In genomic region chr15:30625436-30626193, GRCh38 we compare ENCODE assay signal across 8 cellular contexts.
DNase-seq lines count a peak whose midpoint lies in the region; FAIRE-seq and TF ChIP-seq lines count a peak whose summit lies in the region.
"Not testable (repeated sequence)": the region's sequence is repeated elsewhere in the genome, so short reads cannot be mapped to it uniquely, and the experiment has no call there.

TSS of gene ARHGAP11B (plus strand) at chr15:30626128.

- DNase-seq in GM10266 (ENCODE audit: extremely low spot score) (peak; percentile 64), H54 (ENCODE audit: insufficient read length, low spot score) (peak; percentile 40), HuH-7.5 (ENCODE audit: low spot score) (peak; percentile 44), choroid plexus epithelial cell (ENCODE audit: low read depth) (peak; percentile 99), renal cortical epithelial cell (ENCODE audit: low read depth) (peak; percentile 95), tibial artery (peak; percentile 89 to 92)
- peak; percentile 92 to 93 for DNase-seq in activated CD4-positive, alpha-beta T cell treated with anti-CD3 and anti-CD28 coated beads, Interleukin-2, amount 50 U/mL, for 4 hours

- not testable (repeated sequence) for H3K36me3 ChIP-seq in iPS-20b (ENCODE audit: insufficient read depth, low read depth, low read length); tibial artery

- intact Hi-C loops in tibial artery (cut with DNase I; ENCODE audit: low total_unique reads): not testable (repeated sequence)

- peak within 1 kb of the TSS; percentile 95; the same call in 1 of the 2 replicates for H3K9ac ChIP-seq in iPS-20b (ENCODE audit: low read depth, low read length)

- peak; percentile 95 for FAIRE-seq in H54 (lab: Jason Lieb, UNC)

- not testable (repeated sequence) for H3K27me3 ChIP-seq in iPS-20b (ENCODE audit: insufficient read depth, low read length); tibial artery

- H3K27ac ChIP-seq in iPS-20b (ENCODE audit: low read length) (peak within 1 kb of the TSS; percentile 85), tibial artery (peak within 1 kb of the TSS; percentile 64 to 83)

- TF ChIP-seq CTCF in GM10266 (IDR thresholded peaks at IDR 0.05; ENCODE audit: control insufficient read depth, insufficient read depth, low read depth, missing control alignments); choroid plexus epithelial cell (conservative IDR thresholded peaks at IDR 0.05; ENCODE audit: low read depth, low read length); tibial artery (IDR thresholded peaks at IDR 0.05): not testable (repeated sequence)

- not testable (repeated sequence) for H3K9me3 ChIP-seq in iPS-20b (ENCODE audit: insufficient read depth, low read depth, low read length); tibial artery

- TF ChIP-seq POLR2A in H54 (IDR thresholded peaks at IDR 0.05; ENCODE audit: low read depth, low read length): 0 out of 2 replicates have a peak, but pooled peaks have one; percentile 10

- H3K4me3 ChIP-seq in choroid plexus epithelial cell (ENCODE audit: low read depth, low read length): peak within 1 kb of the TSS; percentile 71
- peak within 1 kb of the TSS; percentile 94 for H3K4me3 ChIP-seq in iPS-20b (ENCODE audit: low read length)
- peak within 1 kb of the TSS; percentile 53 to 63 for H3K4me3 ChIP-seq in tibial artery

- not testable (repeated sequence) for H3K4me1 ChIP-seq in iPS-20b (ENCODE audit: insufficient read depth, low read length); tibial artery

Comparison
In these comparisons a context has a peak if more than half of its experiments do, and no peak if none do; other contexts are left out.
1. Peak in every context shown above with its lines: DNase-seq, H3K4me3 ChIP-seq and H3K27ac ChIP-seq.
2. DNase-seq: peak in every context shown above with its lines; median percentile 99 in choroid plexus epithelial cell; 95 in renal cortical epithelial cell; 92 in activated CD4-positive, alpha-beta T cell treated with anti-CD3 and anti-CD28 coated beads, Interleukin-2, amount 50 U/mL, for 4 hours; 90 in tibial artery; 64 in GM10266; 44 in HuH-7.5; 40 in H54.